ENCODE assay signal across 8 cellular contexts in genomic region chr3:49029563-49029884, GRCh38. TPM values are rescaled to one million over a fixed set of nuclear protein-coding genes. Genes with fewer than 3 reads are reported as not detected.
DNase-seq lines count a peak whose midpoint lies in the region; ATAC-seq and TF ChIP-seq lines count a peak whose summit lies in the region.

No MANE protein-coding gene starts in this region.

- peak overlapping the region; percentile 90 for H3K9ac ChIP-seq in skeletal muscle satellite cell (ENCODE audit: low read depth, low read length)

- H3K4me1 Mint-ChIP-seq in WTC11 = peaks cover 17% of the 10 kb centered on the region

- no peak for TF ChIP-seq POLR2A in gastroesophageal sphincter (IDR thresholded peaks at IDR 0.05)

- no peak for TF ChIP-seq EP300 in gastroesophageal sphincter (IDR thresholded peaks at IDR 0.05)

- H3K27ac Mint-ChIP-seq in WTC11 = peak overlapping the region; percentile 92

- H3K4me3 ChIP-seq in HEK293 (ENCODE audit: low read depth, low read length) = no peak overlapping the region; the same call in 1 of the 2 replicates
- H3K4me3 ChIP-seq in gastroesophageal sphincter = peak overlapping the region in 1 of 2 donors; percentile 71
- peak overlapping the region; percentile 34 for H3K4me3 ChIP-seq in skeletal muscle satellite cell (ENCODE audit: low read length)
- H3K4me3 ChIP-seq in aorta (ENCODE audit: low read length in 2 of 2) = no peak overlapping the region

- H3K27ac ChIP-seq in HEK293 (ENCODE audit: extremely low read depth, low read depth, low read length) (no peak overlapping the region), gastroesophageal sphincter (peak overlapping the region; percentile 93 to 97 (median 94)), aorta (ENCODE audit: low read depth in 1 of 2, low read length in 2 of 2) (no peak overlapping the region)

- H3K9me3 Mint-ChIP-seq in WTC11 = no peaks in the 10 kb centered on the region

- 0% methylated on average over 6 of the region's 7 CpGs; no CpG with 5 or more reads in 1 of the 2 donors for WGBS in gastroesophageal sphincter (ENCODE audit: low coverage in 1 of 2), 2 donors
- WGBS in aorta, 2 donors = 0 to 1% methylated on average over 7 of the region's 7 CpGs

- H3K4me2 ChIP-seq in skeletal muscle satellite cell (ENCODE audit: low read length) = peak overlapping the region; percentile 95

- H3K9me3 ChIP-seq in HEK293 (ENCODE audit: control insufficient read depth, insufficient read depth, low read depth, low read length) = no peaks in the 10 kb centered on the region
- no peaks in the 10 kb centered on the region for H3K9me3 ChIP-seq in gastroesophageal sphincter
- no peaks in the 10 kb centered on the region for H3K9me3 ChIP-seq in skeletal muscle satellite cell (replicated peaks; ENCODE audit: low read length)
- H3K9me3 ChIP-seq in aorta (ENCODE audit: control insufficient read depth, low read length) = no peaks in the 10 kb centered on the region

- POLR2A ChIA-PET in HEK293 (lab: Yijun Ruan, JAX) (interaction anchor here (0.6 to 1.9 kb wide), 25 partner anchors 8 to 642 kb away, joined by 3 to 28 read pairs (median 3); partner anchors contain the start of genes DALRD3, KLHDC8B, LAMB2 and P4HTM), WTC11 (lab: Charles Lee) (interaction anchor here (0.6 to 1.9 kb wide), 10 partner anchors 9 to 104 kb away, joined by 3 to 23 read pairs (median 4); partner anchors contain the start of genes DALRD3, QRICH1 and WDR6)

- H3K36me3 Mint-ChIP-seq in WTC11 = peaks cover 57% of the 10 kb centered on the region

- intact Hi-C loops in aorta (cut with DNase I) = loop anchor here in 1 of 2 donors (5.0 kb wide), 2 partner anchors 37 to 63 kb away; partner anchors contain the start of genes P4HTM and QRICH1

- ATAC-seq in WTC11 (no peak), gastroesophageal sphincter (no peak), HG03442 (IDR thresholded peaks at IDR 0.05; ENCODE audit: unreplicated experiment) (no peak), aorta (ENCODE audit: low FRiP score) (no peak)

- H3K36me3 ChIP-seq in HEK293 (ENCODE audit: control insufficient read depth in 2 of 2, insufficient read depth in 1 of 2, low read length in 2 of 2) (peaks cover 5 to 88% of the 10 kb centered on the region in 2 experiments; a peak in 2 of 3 replicates), gastroesophageal sphincter (peaks cover 3 to 78% of the 10 kb centered on the region in 2 donors), skeletal muscle satellite cell (ENCODE audit: insufficient read depth, low read length) (peaks cover 75% of the 10 kb centered on the region), aorta (ENCODE audit: control insufficient read depth in 1 of 2, insufficient read depth in 2 of 2, low read length in 1 of 2) (peaks cover 0 to 13% of the 10 kb centered on the region in 2 donors)

- H3K4me1 ChIP-seq in HEK293 (ENCODE audit: control insufficient read depth, insufficient read depth, low read length) (no peaks in the 10 kb centered on the region), gastroesophageal sphincter (peaks cover 0 to 55% (median 9%) of the 10 kb centered on the region in 3 donors), skeletal muscle satellite cell (ENCODE audit: control insufficient read depth, insufficient read depth, low read length) (peaks cover 37% of the 10 kb centered on the region), aorta (ENCODE audit: control insufficient read depth in 1 of 2, insufficient read depth in 2 of 2, low read length in 2 of 2) (no peaks in the 10 kb centered on the region)

- no peak for TF ChIP-seq CTCF in HEK293 (tag by site-specific recombination; IDR thresholded peaks at IDR 0.05)
- TF ChIP-seq CTCF in WTC11 (IDR thresholded peaks at IDR 0.05) = no peak
- TF ChIP-seq CTCF in gastroesophageal sphincter (IDR thresholded peaks at IDR 0.05) = no peak

- peak overlapping the region; percentile 90 for H3K4me3 Mint-ChIP-seq in WTC11

- CTCF ChIA-PET in HEK293 (lab: Yijun Ruan, JAX) (interaction anchor here (0.5 to 1.1 kb wide), 2 partner anchors 42 to 63 kb away, joined by 3 read pairs; no protein-coding TSS in a partner anchor), WTC11 (lab: Charles Lee) (interaction anchor here (0.6 to 1.7 kb wide), 7 partner anchors 16 to 594 kb away, joined by 3 to 9 read pairs (median 6); partner anchors contain the start of genes KLHDC8B, QRICH1 and USP4)

- H3K27me3 ChIP-seq in gastroesophageal sphincter (no peaks in the 10 kb centered on the region), skeletal muscle satellite cell (ENCODE audit: control insufficient read depth, insufficient read depth, low read length) (no peaks in the 10 kb centered on the region), aorta (ENCODE audit: control insufficient read depth in 1 of 2, insufficient read depth in 2 of 2, low read length in 1 of 2) (peaks cover 0 to 1% of the 10 kb centered on the region in 2 donors)

- DNase-seq in WTC11 (ENCODE audit: low spot score) (no peak), NCI-H82 (lab: John Stamatoyannopoulos, UW) (no peak), OCI-M1 (lab: John Stamatoyannopoulos, UW) (no peak), aorta (no peak)

- H3K27me3 Mint-ChIP-seq in WTC11 (ENCODE audit: low read depth) = no peaks in the 10 kb centered on the region

TF ChIP-seq in HEK293, 187 proteins besides CTCF, POLR2A, EP300 and RAD21 (continues in another document):
- TF ChIP-seq ZNF157 (tag by site-specific recombination; IDR thresholded peaks at IDR 0.05) = no peak
- 0 out of 2 replicates have a peak, but pooled peaks have one; percentile 4 for TF ChIP-seq ZEB2 (tag by site-specific recombination; IDR thresholded peaks at IDR 0.05)

TF ChIP-seq in WTC11, 78 proteins besides CTCF, POLR2A, EP300 and RAD21 (continues in another document):
- TF ChIP-seq ZBTB21 (CRISPR knock-in tag; IDR thresholded peaks at IDR 0.05; ENCODE audit: borderline replicate concordance) (no peak), E2F5 (CRISPR knock-in tag; IDR thresholded peaks at IDR 0.05) (peak; percentile 4; the same call in 1 of the 2 replicates), ATF1 (CRISPR knock-in tag; IDR thresholded peaks at IDR 0.05) (peak; percentile 7), MYBL2 (CRISPR knock-in tag; IDR thresholded peaks at IDR 0.05) (no peak)
- TF ChIP-seq, protein P1, sequence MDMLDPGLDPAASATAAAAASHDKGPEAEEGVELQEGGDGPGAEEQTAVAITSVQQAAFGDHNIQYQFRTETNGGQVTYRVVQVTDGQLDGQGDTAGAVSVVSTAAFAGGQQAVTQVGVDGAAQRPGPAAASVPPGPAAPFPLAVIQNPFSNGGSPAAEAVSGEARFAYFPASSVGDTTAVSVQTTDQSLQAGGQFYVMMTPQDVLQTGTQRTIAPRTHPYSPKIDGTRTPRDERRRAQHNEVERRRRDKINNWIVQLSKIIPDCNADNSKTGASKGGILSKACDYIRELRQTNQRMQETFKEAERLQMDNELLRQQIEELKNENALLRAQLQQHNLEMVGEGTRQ (CRISPR knock-in tag; IDR thresholded peaks at IDR 0.05) = 0 out of 2 replicates have a peak, but pooled peaks have one; percentile 2
- TF ChIP-seq, protein P2, sequence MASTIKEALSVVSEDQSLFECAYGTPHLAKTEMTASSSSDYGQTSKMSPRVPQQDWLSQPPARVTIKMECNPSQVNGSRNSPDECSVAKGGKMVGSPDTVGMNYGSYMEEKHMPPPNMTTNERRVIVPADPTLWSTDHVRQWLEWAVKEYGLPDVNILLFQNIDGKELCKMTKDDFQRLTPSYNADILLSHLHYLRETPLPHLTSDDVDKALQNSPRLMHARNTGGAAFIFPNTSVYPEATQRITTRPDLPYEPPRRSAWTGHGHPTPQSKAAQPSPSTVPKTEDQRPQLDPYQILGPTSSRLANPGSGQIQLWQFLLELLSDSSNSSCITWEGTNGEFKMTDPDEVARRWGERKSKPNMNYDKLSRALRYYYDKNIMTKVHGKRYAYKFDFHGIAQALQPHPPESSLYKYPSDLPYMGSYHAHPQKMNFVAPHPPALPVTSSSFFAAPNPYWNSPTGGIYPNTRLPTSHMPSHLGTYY (CRISPR knock-in tag; IDR thresholded peaks at IDR 0.05) = no peak

RNA-seq across cellular contexts. Expression of gene IMPDH2, which starts 0.3 kb away (rescaled TPM):
- total RNA-seq in WTC11 (2021) (449 to 472 TPM (median 452 TPM) in 3 replicates), gastroesophageal sphincter (100 to 1,000 TPM in 3 of 4 donors, 10 to 100 TPM in 1; 89.8 to 179 (median 118) TPM), aorta (100 to 1,000 TPM in 1 of 2 donors, 10 to 100 TPM in 1; 84.6 to 101 TPM)
- 341 and 359 TPM in 2 replicates for total RNA-seq in skeletal muscle satellite cell (2012; rRNA removed)
- polyA plus RNA-seq in aorta = 100 to 1,000 TPM in 1 of 2 donors, 10 to 100 TPM in 1; 47.6 to 111 TPM

RNA-seq across cellular contexts. Expression of gene NDUFAF3, which starts 7.6 kb away (rescaled TPM):
- total RNA-seq in WTC11 (2021) = 36.8 to 50.3 TPM (median 49.6 TPM) in 3 replicates
- 100 to 1,000 TPM in 3 of 4 donors, 10 to 100 TPM in 1; 79.4 to 131 (median 105) TPM for total RNA-seq in gastroesophageal sphincter
- total RNA-seq in skeletal muscle satellite cell (2012; rRNA removed) = 35.0 and 48.3 TPM in 2 replicates
- 10 to 100 TPM; 55.8 to 60.6 TPM for total RNA-seq in aorta
- 10 to 100 TPM; 72.2 to 75.1 TPM for polyA plus RNA-seq in aorta

RNA-seq across cellular contexts. Expression of gene DALRD3, which starts 11.1 kb away (rescaled TPM):
- total RNA-seq in WTC11 (2021) (38.8 to 41.4 TPM (median 39.6 TPM) in 3 replicates), gastroesophageal sphincter (10 to 100 TPM; 11.8 to 29.0 (median 24.6) TPM), aorta (10 to 100 TPM in 1 of 2 donors, 1 to 10 TPM in 1; 8.8 to 20.6 TPM)
- total RNA-seq in skeletal muscle satellite cell (2012; rRNA removed) = 42.8 and 47.2 TPM in 2 replicates
- polyA plus RNA-seq in aorta = 10 to 100 TPM; 10.1 to 42.4 TPM

RNA-seq across cellular contexts. Expression of gene WDR6, which starts 22.3 kb away (rescaled TPM):
- 204 to 213 TPM (median 209 TPM) in 3 replicates for total RNA-seq in WTC11 (2021)
- 100 to 1,000 TPM in 2 of 4 donors, 10 to 100 TPM in 2; 61.5 to 110 (median 99.0) TPM for total RNA-seq in gastroesophageal sphincter
- 25.8 and 54.0 TPM in 2 replicates for total RNA-seq in skeletal muscle satellite cell (2012; rRNA removed)
- 100 to 1,000 TPM; 118 to 151 TPM for total RNA-seq in aorta
- polyA plus RNA-seq in aorta = 100 to 1,000 TPM in 1 of 2 donors, 10 to 100 TPM in 1; 24.0 to 232 TPM

RNA-seq across cellular contexts. Expression of gene P4HTM, which starts 39.5 kb away (rescaled TPM):
- total RNA-seq in WTC11 (2021) (21.9 to 28.8 TPM (median 28.2 TPM) in 3 replicates), gastroesophageal sphincter (10 to 100 TPM; 29.1 to 38.9 (median 35.2) TPM), aorta (10 to 100 TPM; 22.0 to 36.6 TPM)
- total RNA-seq in skeletal muscle satellite cell (2012; rRNA removed) = 11.4 and 15.2 TPM in 2 replicates
- polyA plus RNA-seq in aorta = 10 to 100 TPM; 11.1 to 59.5 TPM

Comparison
In these comparisons a context has a peak if more than half of its experiments do, and no peak if none do; other contexts are left out.
1. H3K27ac ChIP-seq: peak in gastroesophageal sphincter (4 of 4); none in HEK293 (single experiment) and aorta (0 of 2).